In genomic region chr6:3906191-3907019, GRCh38 we compare ENCODE assay signal across 1 cellular context.
TF ChIP-seq lines count a peak whose summit lies in the region.

No MANE protein-coding gene starts in this region.

TF ChIP-seq in HepG2, 621 proteins besides CTCF, POLR2A, EP300 and RAD21 (continued from another document and continues in another):
- TF ChIP-seq SNAPC4 (CRISPR knock-in tag; IDR thresholded peaks at IDR 0.05) (peak; percentile 54; the same call in 1 of the 2 replicates), ZNF296 (CRISPR knock-in tag; conservative IDR thresholded peaks at IDR 0.05) (no peak), ZFX (CRISPR knock-in tag; IDR thresholded peaks at IDR 0.05; ENCODE audit: low read depth) (peak; percentile 89), ZNF331 (CRISPR knock-in tag; IDR thresholded peaks at IDR 0.05) (peak; percentile 95), CSRNP2 (CRISPR knock-in tag; conservative IDR thresholded peaks at IDR 0.05; ENCODE audit: low read depth) (no peak), ATF2 (CRISPR knock-in tag; IDR thresholded peaks at IDR 0.05) (peak; percentile 84), E2F5 (CRISPR knock-in tag; conservative IDR thresholded peaks at IDR 0.05) (no peak), PREB (CRISPR knock-in tag; IDR thresholded peaks at IDR 0.05) (no peak), BCLAF1 (IDR thresholded peaks at IDR 0.05) (no peak), PAX8 (CRISPR knock-in tag; IDR thresholded peaks at IDR 0.05; ENCODE audit: borderline replicate concordance) (no peak), ARNTL (CRISPR knock-in tag; IDR thresholded peaks at IDR 0.05) (peak; percentile 87; the same call in 1 of the 2 replicates), CHD4 (IDR thresholded peaks at IDR 0.05; ENCODE audit: borderline replicate concordance, low read length) (peak; percentile 67; the same call in 1 of the 2 replicates), ZNF160 (CRISPR knock-in tag; IDR thresholded peaks at IDR 0.05) (peak; percentile 73), SMARCC2 (IDR thresholded peaks at IDR 0.05) (no peak), HES4 (CRISPR knock-in tag; IDR thresholded peaks at IDR 0.05; ENCODE audit: borderline replicate concordance) (peak; percentile 70; the same call in 1 of the 2 replicates), SP4 (CRISPR knock-in tag; IDR thresholded peaks at IDR 0.05) (peak; percentile 58; the same call in 1 of the 2 replicates), CREBL2 (CRISPR knock-in tag; IDR thresholded peaks at IDR 0.05; ENCODE audit: borderline replicate concordance) (0 out of 2 replicates have a peak, but pooled peaks have one; percentile 5), SMYD3 (CRISPR knock-in tag; IDR thresholded peaks at IDR 0.05) (peak; percentile 77; the same call in 1 of the 2 replicates), ZBTB10 (CRISPR knock-in tag; IDR thresholded peaks at IDR 0.05; ENCODE audit: borderline replicate concordance) (peak; percentile 69), MYPOP (CRISPR knock-in tag; IDR thresholded peaks at IDR 0.05) (peak; percentile 91), ZNF274 (CRISPR knock-in tag; IDR thresholded peaks at IDR 0.05) (peak; percentile 68; the same call in 1 of the 2 replicates), ZNF766 (CRISPR knock-in tag; IDR thresholded peaks at IDR 0.05; ENCODE audit: borderline replicate concordance) (peak; percentile 96), ZNF547 (CRISPR knock-in tag; IDR thresholded peaks at IDR 0.05) (peak; percentile 88), TFDP1 (CRISPR knock-in tag; IDR thresholded peaks at IDR 0.05; ENCODE audit: borderline replicate concordance) (peak; percentile 94), CAMTA2 (CRISPR knock-in tag; IDR thresholded peaks at IDR 0.05; ENCODE audit: borderline replicate concordance) (no peak)
